In genomic region chr3:88767746-88768145, GRCh38 we compare ENCODE assay signal across 26 cellular contexts.
"Had no signal": no experiment of that assay in that cellular context is flagged by ENCODE, and none has a peak within 500 bp of the region (broad histone marks: within the 10 kb centered on the region; RNA-seq: fewer than 3 reads in every experiment).

No MANE protein-coding gene starts in this region.

- DNase-seq: hypothalamus; immature natural killer cell; kidney; left colon; left lung; midbrain; mucosa of descending colon; naive thymus-derived CD4-positive, alpha-beta T cell; pancreas; posterior cingulate gyrus; retina; right cardiac atrium; small intestine; spleen; stimulated activated CD4-positive, alpha-beta T cell treated with anti-CD3 and anti-CD28 coated beads, Interleukin-4, amount 100 ng/mL, for 24 hours; stimulated activated naive CD4-positive, alpha-beta T cell; tibial artery; trophoblast cell; upper lobe of right lung had no signal

- H3K4me3 ChIP-seq: left lung, lung, mucosa of descending colon, pancreas, prostate gland, spleen, suprapubic skin, thoracic aorta, tibial artery, upper lobe of right lung had no signal

- ATAC-seq: left colon; left lung; mucosa of descending colon; naive thymus-derived CD4-positive, alpha-beta T cell; natural killer cell treated with Interleukin-12 subunit alpha and Interleukin-12 subunit beta and Interleukin-15 and Interleukin-18, amount 100 ng/mL, for 72 hours; pancreas; right cardiac atrium; sciatic nerve; stimulated activated effector memory CD8-positive, alpha-beta T cell treated with anti-CD3 and anti-CD28 coated beads, Interleukin-12 subunit alpha, Interleukin-12 subunit beta, amount 100 ng/mL, for 72 hours; upper lobe of right lung had no signal
